ENCODE assay signal across 1 cellular context in genomic region chr7:43869018-43869897, GRCh38.
TF ChIP-seq lines count a peak whose summit lies in the region.

Gene MRPS24, minus strand, starts transcription at chr7:43869517. Its CDS starts 22 bp downstream, at chr7:43869495.

TF ChIP-seq in HepG2, 621 proteins besides CTCF, POLR2A, EP300 and RAD21 (continued from another document and continues in another):
- TF ChIP-seq, protein P1, sequence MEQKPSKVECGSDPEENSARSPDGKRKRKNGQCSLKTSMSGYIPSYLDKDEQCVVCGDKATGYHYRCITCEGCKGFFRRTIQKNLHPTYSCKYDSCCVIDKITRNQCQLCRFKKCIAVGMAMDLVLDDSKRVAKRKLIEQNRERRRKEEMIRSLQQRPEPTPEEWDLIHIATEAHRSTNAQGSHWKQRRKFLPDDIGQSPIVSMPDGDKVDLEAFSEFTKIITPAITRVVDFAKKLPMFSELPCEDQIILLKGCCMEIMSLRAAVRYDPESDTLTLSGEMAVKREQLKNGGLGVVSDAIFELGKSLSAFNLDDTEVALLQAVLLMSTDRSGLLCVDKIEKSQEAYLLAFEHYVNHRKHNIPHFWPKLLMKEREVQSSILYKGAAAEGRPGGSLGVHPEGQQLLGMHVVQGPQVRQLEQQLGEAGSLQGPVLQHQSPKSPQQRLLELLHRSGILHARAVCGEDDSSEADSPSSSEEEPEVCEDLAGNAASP (CRISPR knock-in tag; IDR thresholded peaks at IDR 0.05; ENCODE audit: borderline replicate concordance), result peak; percentile 48; the same call in 1 of the 2 replicates
- TF ChIP-seq SP5 (CRISPR knock-in tag; IDR thresholded peaks at IDR 0.05; ENCODE audit: borderline replicate concordance, low read depth) (peak; percentile 85), ZNF709 (CRISPR knock-in tag; IDR thresholded peaks at IDR 0.05) (0 out of 2 replicates have a peak, but pooled peaks have one; percentile 7), FOXA3 (CRISPR knock-in tag; IDR thresholded peaks at IDR 0.05) (peak; percentile 56), SP1 (IDR thresholded peaks at IDR 0.05) (no peak), SP1 (CRISPR knock-in tag; IDR thresholded peaks at IDR 0.05) (peak; percentile 80), SNAPC2 (CRISPR knock-in tag; IDR thresholded peaks at IDR 0.05) (peak; percentile 78; the same call in 1 of the 2 replicates), TCF7 (IDR thresholded peaks at IDR 0.05; ENCODE audit: low read depth) (no peak), ZNF747 (CRISPR knock-in tag; IDR thresholded peaks at IDR 0.05; ENCODE audit: borderline replicate concordance) (peak; percentile 80), AHR (CRISPR knock-in tag; IDR thresholded peaks at IDR 0.05) (0 out of 2 replicates have a peak, but pooled peaks have one; percentile 13), KDM1A (CRISPR knock-in tag; IDR thresholded peaks at IDR 0.05) (no peak), KLF6 (CRISPR knock-in tag; IDR thresholded peaks at IDR 0.05) (0 out of 2 replicates have a peak, but pooled peaks have one; percentile 39), FOXK2 (IDR thresholded peaks at IDR 0.05) (peak; percentile 81), SIN3A (IDR thresholded peaks at IDR 0.05; ENCODE audit: borderline replicate concordance, low read depth, low read length) (peak; percentile 66; the same call in 1 of the 2 replicates), YEATS2 (CRISPR knock-in tag; IDR thresholded peaks at IDR 0.05; ENCODE audit: borderline replicate concordance) (peak; percentile 75), CC2D1A (CRISPR knock-in tag; IDR thresholded peaks at IDR 0.05) (no peak), ZMYM2 (CRISPR knock-in tag; IDR thresholded peaks at IDR 0.05) (no peak), ZNF484 (CRISPR knock-in tag; IDR thresholded peaks at IDR 0.05; ENCODE audit: borderline replicate concordance, low read depth) (no peak), PAXIP1 (CRISPR knock-in tag; conservative IDR thresholded peaks at IDR 0.05) (peak; percentile 54; the same call in 1 of the 2 replicates), HDAC1 (CRISPR knock-in tag; IDR thresholded peaks at IDR 0.05) (peak; percentile 84), ZNF205 (CRISPR knock-in tag; IDR thresholded peaks at IDR 0.05) (peak; percentile 59; the same call in 1 of the 2 replicates), ZNF251 (CRISPR knock-in tag; IDR thresholded peaks at IDR 0.05) (no peak), ZNF781 (CRISPR knock-in tag; IDR thresholded peaks at IDR 0.05; ENCODE audit: borderline replicate concordance, not compliant biosample characterization) (no peak), TRIM24 (CRISPR knock-in tag; IDR thresholded peaks at IDR 0.05) (no peak), YEATS4 (CRISPR knock-in tag; IDR thresholded peaks at IDR 0.05; ENCODE audit: borderline replicate concordance) (no peak; the same call in 1 of the 2 replicates), ZNF337 (CRISPR knock-in tag; IDR thresholded peaks at IDR 0.05; ENCODE audit: borderline replicate concordance, low read depth) (no peak), ZNF737 (CRISPR knock-in tag; IDR thresholded peaks at IDR 0.05; ENCODE audit: borderline replicate concordance) (no peak), KAT7 (CRISPR knock-in tag; IDR thresholded peaks at IDR 0.05; ENCODE audit: borderline replicate concordance) (peak; percentile 84; the same call in 1 of the 2 replicates), ZNF850 (CRISPR knock-in tag; conservative IDR thresholded peaks at IDR 0.05) (no peak), ZNF839 (CRISPR knock-in tag; IDR thresholded peaks at IDR 0.05; ENCODE audit: borderline replicate concordance) (peak; percentile 72; the same call in 1 of the 2 replicates), CENPT (CRISPR knock-in tag; IDR thresholded peaks at IDR 0.05; ENCODE audit: low read depth) (peak; percentile 25; the same call in 1 of the 2 replicates), PITX1 (CRISPR knock-in tag; IDR thresholded peaks at IDR 0.05) (0 out of 2 replicates have a peak, but pooled peaks have one; percentile 30), ZBTB7A (CRISPR knock-in tag; IDR thresholded peaks at IDR 0.05) (peak; percentile 52; the same call in 1 of the 2 replicates), EED (CRISPR knock-in tag; IDR thresholded peaks at IDR 0.05) (0 out of 2 replicates have a peak, but pooled peaks have one; percentile 61), STAT5B (CRISPR knock-in tag; IDR thresholded peaks at IDR 0.05) (peak; percentile 62; the same call in 1 of the 2 replicates), ZFP91 (CRISPR knock-in tag; IDR thresholded peaks at IDR 0.05; ENCODE audit: borderline replicate concordance) (peak; percentile 60; the same call in 1 of the 2 replicates), ZNF878 (CRISPR knock-in tag; IDR thresholded peaks at IDR 0.05) (no peak), MXD3 (CRISPR knock-in tag; IDR thresholded peaks at IDR 0.05) (peak; percentile 66; the same call in 1 of the 2 replicates), ZEB1 (IDR thresholded peaks at IDR 0.05; ENCODE audit: insufficient replicate concordance, low read depth) (no peak), ZNF225 (CRISPR knock-in tag; IDR thresholded peaks at IDR 0.05) (peak; percentile 35; the same call in 1 of the 2 replicates), ZHX1 (CRISPR knock-in tag; IDR thresholded peaks at IDR 0.05; ENCODE audit: low read depth) (0 out of 2 replicates have a peak, but pooled peaks have one; percentile 22), KLF16 (CRISPR knock-in tag; IDR thresholded peaks at IDR 0.05) (peak in 1 of 2 experiments; percentile 76; a peak in 1 of 4 replicates), ZNF570 (CRISPR knock-in tag; IDR thresholded peaks at IDR 0.05; ENCODE audit: borderline replicate concordance) (no peak), ZNF138 (CRISPR knock-in tag; IDR thresholded peaks at IDR 0.05; ENCODE audit: low read depth) (peak; percentile 86), ZNF772 (CRISPR knock-in tag; IDR thresholded peaks at IDR 0.05) (peak; percentile 86; the same call in 1 of the 2 replicates), TRIM22 (IDR thresholded peaks at IDR 0.05) (no peak), ZNF331 (CRISPR knock-in tag; IDR thresholded peaks at IDR 0.05) (peak; percentile 79), ZNF350 (CRISPR knock-in tag; IDR thresholded peaks at IDR 0.05; ENCODE audit: borderline replicate concordance, low read depth) (peak; percentile 73), RBFOX2 (IDR thresholded peaks at IDR 0.05; ENCODE audit: low read depth, low read length) (peak; percentile 92), RFX5 (IDR thresholded peaks at IDR 0.05; ENCODE audit: low read depth, low read length) (peak; percentile 6; the same call in 1 of the 2 replicates), ZNF724P (CRISPR knock-in tag; IDR thresholded peaks at IDR 0.05; ENCODE audit: borderline replicate concordance) (peak; percentile 22; the same call in 1 of the 2 replicates), ZBTB38 (CRISPR knock-in tag; IDR thresholded peaks at IDR 0.05) (peak; percentile 42; the same call in 1 of the 2 replicates), BCL6 (CRISPR knock-in tag; IDR thresholded peaks at IDR 0.05) (peak; percentile 30; the same call in 1 of the 2 replicates), IRF2 (CRISPR knock-in tag; IDR thresholded peaks at IDR 0.05) (peak; percentile 52; the same call in 1 of the 2 replicates)
- TF ChIP-seq, protein P2, sequence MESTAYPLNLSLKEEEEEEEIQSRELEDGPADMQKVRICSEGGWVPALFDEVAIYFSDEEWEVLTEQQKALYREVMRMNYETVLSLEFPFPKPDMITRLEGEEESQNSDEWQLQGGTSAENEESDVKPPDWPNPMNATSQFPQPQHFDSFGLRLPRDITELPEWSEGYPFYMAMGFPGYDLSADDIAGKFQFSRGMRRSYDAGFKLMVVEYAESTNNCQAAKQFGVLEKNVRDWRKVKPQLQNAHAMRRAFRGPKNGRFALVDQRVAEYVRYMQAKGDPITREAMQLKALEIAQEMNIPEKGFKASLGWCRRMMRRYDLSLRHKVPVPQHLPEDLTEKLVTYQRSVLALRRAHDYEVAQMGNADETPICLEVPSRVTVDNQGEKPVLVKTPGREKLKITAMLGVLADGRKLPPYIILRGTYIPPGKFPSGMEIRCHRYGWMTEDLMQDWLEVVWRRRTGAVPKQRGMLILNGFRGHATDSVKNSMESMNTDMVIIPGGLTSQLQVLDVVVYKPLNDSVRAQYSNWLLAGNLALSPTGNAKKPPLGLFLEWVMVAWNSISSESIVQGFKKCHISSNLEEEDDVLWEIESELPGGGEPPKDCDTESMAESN (CRISPR knock-in tag; conservative IDR thresholded peaks at IDR 0.05), result peak; percentile 92
- TF ChIP-seq, protein P3, sequence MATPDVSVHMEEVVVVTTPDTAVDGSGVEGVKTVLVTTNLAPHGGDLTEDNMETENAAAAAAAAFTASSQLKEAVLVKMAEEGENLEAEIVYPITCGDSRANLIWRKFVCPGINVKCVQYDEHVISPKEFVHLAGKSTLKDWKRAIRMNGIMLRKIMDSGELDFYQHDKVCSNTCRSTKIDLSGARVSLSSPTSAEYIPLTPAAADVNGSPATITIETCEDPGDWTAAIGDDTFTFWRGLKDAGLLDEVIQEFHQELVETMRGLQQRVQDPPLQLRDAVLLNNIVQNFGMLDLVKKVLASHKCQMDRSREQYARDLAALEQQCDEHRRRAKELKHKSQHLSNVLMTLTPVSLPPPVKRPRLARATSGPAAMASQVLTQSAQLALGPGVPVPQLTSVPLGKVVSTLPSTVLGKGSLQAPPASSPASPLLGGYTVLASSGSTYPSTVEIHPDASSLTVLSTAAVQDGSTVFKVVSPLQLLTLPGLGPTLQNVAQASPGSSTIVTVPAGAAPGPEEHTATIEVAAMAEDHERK (CRISPR knock-in tag; IDR thresholded peaks at IDR 0.05; ENCODE audit: low read depth), result no peak
